ENCODE assay signal across 2 cellular contexts in genomic region chr17:37170881-37171460, GRCh38.
TF ChIP-seq lines count a peak whose summit lies in the region.

No MANE protein-coding gene starts in this region.

TF ChIP-seq in GM23338, 12 proteins besides CTCF, POLR2A, EP300 and RAD21 (continued from another document):
- TF ChIP-seq ETS1 (IDR thresholded peaks at IDR 0.05) (no peak), REST (IDR thresholded peaks at IDR 0.05; ENCODE audit: unreplicated experiment) (no peak), EZH2 (IDR thresholded peaks at IDR 0.05; ENCODE audit: low read depth, unreplicated experiment) (no peak), EZH2phosphoT487 (IDR thresholded peaks at IDR 0.05; ENCODE audit: unreplicated experiment) (no peak), JUNB (IDR thresholded peaks at IDR 0.05; ENCODE audit: unreplicated experiment) (no peak), POLR2AphosphoS5 (IDR thresholded peaks at IDR 0.05; ENCODE audit: low read depth) (no peak), ZNF462 (CRISPR knock-in tag; IDR thresholded peaks at IDR 0.05) (no peak)

TF ChIP-seq in H1, 55 proteins besides CTCF, POLR2A, EP300 and RAD21 (continued from another document):
- no peak for TF ChIP-seq SP2 (IDR thresholded peaks at IDR 0.05; ENCODE audit: low read length)
